ENCODE assay signal across 11 cellular contexts in the genomic region with DNA sequence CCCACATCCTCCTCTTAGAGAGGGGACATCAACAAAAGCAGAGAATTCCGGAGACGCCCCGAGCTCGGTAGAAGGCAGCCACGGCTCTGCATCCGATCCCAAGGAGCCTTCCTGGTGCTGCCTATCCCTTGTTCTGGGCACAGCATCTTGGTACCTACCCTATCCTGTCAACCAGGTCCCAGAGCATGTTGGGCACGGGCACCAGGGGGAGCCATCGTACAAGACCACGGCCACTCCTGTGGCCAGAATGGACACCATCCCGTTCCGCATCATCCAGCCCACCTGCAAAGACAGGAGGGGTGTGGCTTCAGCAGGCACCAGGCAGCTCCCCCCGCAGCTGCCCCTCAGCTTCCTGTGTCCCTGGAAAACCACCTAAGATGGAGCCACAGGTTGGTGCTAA.
DNase-seq lines count a peak whose midpoint lies in the region; ATAC-seq and TF ChIP-seq lines count a peak whose summit lies in the region.
"Had no signal": no experiment of that assay in that cellular context is flagged by ENCODE, and none has a peak within 500 bp of the region (broad histone marks: within the 10 kb centered on the region; RNA-seq: fewer than 3 reads in every experiment).

No MANE protein-coding gene starts in this region.

- no peaks in the 10 kb centered on the region for H3K36me3 Mint-ChIP-seq in stimulated activated naive B cell treated with anti-CD40 and anti-IgM and Interleukin-4, amounts not matched to agents 10 μg/mL and 1 μg/mL and 100 μg/mL, for 72 hours

- H3K4me3 Mint-ChIP-seq in stimulated activated naive B cell treated with anti-CD40 and anti-IgM and Interleukin-4, amounts not matched to agents 10 μg/mL and 1 μg/mL and 100 μg/mL, for 72 hours: no peak overlapping the region

- H3K36me3 ChIP-seq in gastrocnemius medialis: no peaks in the 10 kb centered on the region

- ATAC-seq in stimulated activated naive B cell treated with anti-CD40 and anti-IgM and Interleukin-4, amounts not matched to agents 10 μg/mL and 1 μg/mL and 100 μg/mL, for 72 hours (replicated peaks): peak; percentile 36 to 56
- ATAC-seq in gastrocnemius medialis: no peak

- no peak overlapping the region for H3K27ac Mint-ChIP-seq in stimulated activated naive B cell treated with anti-CD40 and anti-IgM and Interleukin-4, amounts not matched to agents 10 μg/mL and 1 μg/mL and 100 μg/mL, for 72 hours

- peaks cover 4 to 20% of the 10 kb centered on the region in 2 donors for H3K27me3 Mint-ChIP-seq in stimulated activated naive B cell treated with anti-CD40 and anti-IgM and Interleukin-4, amounts not matched to agents 10 μg/mL and 1 μg/mL and 100 μg/mL, for 72 hours

- intact Hi-C loops in gastrocnemius medialis (cut with DNase I; ENCODE audit: low total_unique reads): no loop called here

- H3K9me3 Mint-ChIP-seq in stimulated activated naive B cell treated with anti-CD40 and anti-IgM and Interleukin-4, amounts not matched to agents 10 μg/mL and 1 μg/mL and 100 μg/mL, for 72 hours: no peaks in the 10 kb centered on the region

- H3K27me3 ChIP-seq in gastrocnemius medialis: no peaks in the 10 kb centered on the region

- in situ Hi-C loops in gastrocnemius medialis (cut with MboI; ENCODE audit: low sequenced_read_pairs in 4 of 4): no loop called here

- TF ChIP-seq CTCF in gastrocnemius medialis (IDR thresholded peaks at IDR 0.05 in 4 of 5, conservative IDR thresholded peaks at IDR 0.05 in 1 of 5): peak in 1 of 5 experiments; percentile 15

- DNase-seq in activated CD4-positive, alpha-beta T cell treated with anti-CD3 and anti-CD28 coated beads, Interleukin-2, amount 50 U/mL, for 48 hours: peak; percentile 29 to 42
- DNase-seq in activated CD4-positive, alpha-beta T cell treated with anti-CD3 and anti-CD28 coated beads for 4 hours: no peak
- DNase-seq in NCI-H526 treated with DMSO at 0.1 percent for 48 hours (lab: John Stamatoyannopoulos, UW) (peak; percentile 25), erythroblast (lab: John Stamatoyannopoulos, UW) (peak; percentile 14 to 34), gastrocnemius medialis (no peak), NCI-H2171 (lab: John Stamatoyannopoulos, UW) (no peak), GDM1 (lab: John Stamatoyannopoulos, UW) (no peak)
- DNase-seq in stimulated activated naive B cell treated with anti-CD40 and anti-IgM and Interleukin-4, amounts not matched to agents 10 μg/mL and 1 μg/mL and 100 μg/mL, for 72 hours: no peak
- DNase-seq: activated gamma-delta T cell, Calu3, NCI-H226 had no signal

- no peaks in the 10 kb centered on the region for H3K4me1 ChIP-seq in gastrocnemius medialis

- H3K9me3 ChIP-seq in gastrocnemius medialis: no peaks in the 10 kb centered on the region

- H3K4me1 Mint-ChIP-seq in stimulated activated naive B cell treated with anti-CD40 and anti-IgM and Interleukin-4, amounts not matched to agents 10 μg/mL and 1 μg/mL and 100 μg/mL, for 72 hours: no peaks in the 10 kb centered on the region

- TF ChIP-seq POLR2A in erythroblast (IDR thresholded peaks at IDR 0.05; ENCODE audit: low read length) (no peak), gastrocnemius medialis (IDR thresholded peaks at IDR 0.05) (no peak)

- H3K27ac ChIP-seq in gastrocnemius medialis: no peak overlapping the region

- no peak overlapping the region for H3K4me3 ChIP-seq in gastrocnemius medialis

Comparison
In these comparisons a context has a peak if more than half of its experiments do, and no peak if none do; other contexts are left out.
1. DNase-seq: peak in activated CD4-positive, alpha-beta T cell treated with anti-CD3 and anti-CD28 coated beads, Interleukin-2, amount 50 U/mL, for 48 hours (2 of 2), NCI-H526 treated with DMSO at 0.1 percent for 48 hours (single experiment) and erythroblast (2 of 2); none in activated CD4-positive, alpha-beta T cell treated with anti-CD3 and anti-CD28 coated beads for 4 hours (0 of 2), stimulated activated naive B cell treated with anti-CD40 and anti-IgM and Interleukin-4, amounts not matched to agents 10 μg/mL and 1 μg/mL and 100 μg/mL, for 72 hours (single experiment), gastrocnemius medialis (0 of 2), NCI-H2171 (single experiment) and GDM1 (single experiment).
2. ATAC-seq: peak in stimulated activated naive B cell treated with anti-CD40 and anti-IgM and Interleukin-4, amounts not matched to agents 10 μg/mL and 1 μg/mL and 100 μg/mL, for 72 hours (2 of 2); none in gastrocnemius medialis (0 of 2).